1 cellular context compared by ENCODE assay signal in genomic region chr22:22948651-22949611, GRCh38.
TF ChIP-seq lines count a peak whose summit lies in the region.

No MANE protein-coding gene starts in this region.

TF ChIP-seq in WTC11, 78 proteins besides CTCF, POLR2A, EP300 and RAD21 (continued from another document):
- TF ChIP-seq EMX1 (CRISPR knock-in tag; IDR thresholded peaks at IDR 0.05) (no peak), TEAD4 (CRISPR knock-in tag; IDR thresholded peaks at IDR 0.05) (no peak), SMAD3 (CRISPR knock-in tag; IDR thresholded peaks at IDR 0.05; ENCODE audit: borderline replicate concordance) (no peak), KAT7 (CRISPR knock-in tag; IDR thresholded peaks at IDR 0.05; ENCODE audit: borderline replicate concordance) (no peak), OVOL2 (CRISPR knock-in tag; IDR thresholded peaks at IDR 0.05; ENCODE audit: borderline replicate concordance) (no peak)
